In the genomic region with DNA sequence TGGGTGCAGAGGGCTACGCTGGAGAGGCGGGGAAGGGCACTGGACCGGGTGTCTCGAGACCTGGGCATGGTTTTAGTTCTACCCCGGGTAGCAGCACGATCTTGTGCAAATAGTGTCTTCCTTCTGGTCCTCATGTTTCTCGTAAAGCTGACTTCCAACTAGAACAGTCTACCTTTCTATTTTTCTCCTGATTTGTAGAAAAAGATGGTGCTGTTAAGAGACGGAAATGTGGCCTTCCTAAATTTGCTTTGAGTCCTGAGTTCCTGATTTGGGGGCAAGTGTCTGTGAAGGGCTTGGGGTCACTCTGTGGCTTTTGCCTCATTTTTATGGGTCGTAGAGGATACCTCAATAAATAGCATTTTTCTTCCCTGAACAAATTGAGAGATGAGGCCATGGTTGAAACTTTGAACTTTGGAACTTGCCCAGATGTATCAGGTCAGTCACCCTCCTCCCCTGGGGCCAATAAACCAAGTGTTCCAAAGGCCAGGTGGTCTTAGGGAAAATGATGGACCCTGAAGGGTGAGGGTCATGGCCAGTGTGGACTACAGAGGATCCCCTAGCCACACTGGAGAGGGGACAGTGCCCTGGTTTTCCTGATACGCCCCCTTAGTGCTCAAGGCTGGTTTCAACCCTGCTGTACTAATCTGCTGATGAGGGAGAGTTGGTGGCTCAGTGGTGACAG, we compare ENCODE assay signal across 1 cellular context.
TF ChIP-seq lines count a peak whose summit lies in the region.

No MANE protein-coding gene starts in this region.

TF ChIP-seq in endothelial cell of umbilical vein, 7 proteins besides CTCF, POLR2A, EP300 and RAD21:
- TF ChIP-seq FOS (IDR thresholded peaks at IDR 0.05; ENCODE audit: borderline replicate concordance, insufficient read depth, low read length) (no peak), GATA2 (IDR thresholded peaks at IDR 0.05; ENCODE audit: insufficient read depth, insufficient read length, low read depth, low read length) (no peak), POLR2AphosphoS5 (IDR thresholded peaks at IDR 0.05; ENCODE audit: insufficient read depth, low read depth, low read length) (no peak), MYC (IDR thresholded peaks at IDR 0.05; ENCODE audit: low read depth, low read length) (no peak), EZH2 (IDR thresholded peaks at IDR 0.05; ENCODE audit: borderline replicate concordance, low read depth, low read length, severe bottlenecking) (no peak), JUN (IDR thresholded peaks at IDR 0.05; ENCODE audit: borderline replicate concordance, insufficient read depth, insufficient read length, low read depth) (no peak)
- TF ChIP-seq, protein P1, sequence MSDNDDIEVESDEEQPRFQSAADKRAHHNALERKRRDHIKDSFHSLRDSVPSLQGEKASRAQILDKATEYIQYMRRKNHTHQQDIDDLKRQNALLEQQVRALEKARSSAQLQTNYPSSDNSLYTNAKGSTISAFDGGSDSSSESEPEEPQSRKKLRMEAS (IDR thresholded peaks at IDR 0.05; ENCODE audit: insufficient read depth, insufficient read length): no peak
